Comparison of ENCODE assay signal across 28 cellular contexts in genomic region chr5:142398719-142399034, GRCh38.
"Had no signal": no experiment of that assay in that cellular context is flagged by ENCODE, and none has a peak within 500 bp of the region (broad histone marks: within the 10 kb centered on the region; RNA-seq: fewer than 3 reads in every experiment).

No MANE protein-coding gene starts in this region.

- H3K4me1 Mint-ChIP-seq: stimulated activated naive CD8-positive, alpha-beta T cell treated with anti-CD3 and anti-CD28 coated beads, Interleukin-15, amount 100 ng/mL, for 72 hours had no signal

- H3K36me3 ChIP-seq: esophagus squamous epithelium, ovary, suprapubic skin, transverse colon, upper lobe of right lung, uterus had no signal

- H3K4me3 Mint-ChIP-seq: effector memory CD8-positive, alpha-beta T cell; natural killer cell treated with Interleukin-12 subunit alpha and Interleukin-12 subunit beta and Interleukin-15 and Interleukin-18, amount 100 ng/mL, for 72 hours; stimulated activated naive CD8-positive, alpha-beta T cell treated with anti-CD3 and anti-CD28 coated beads, Interleukin-15, amount 100 ng/mL, for 72 hours had no signal

- H3K27me3 Mint-ChIP-seq: effector memory CD8-positive, alpha-beta T cell; stimulated activated naive CD8-positive, alpha-beta T cell treated with anti-CD3 and anti-CD28 coated beads, Interleukin-15, amount 100 ng/mL, for 72 hours had no signal

- H3K4me1 ChIP-seq: psoas muscle, suprapubic skin, upper lobe of right lung, uterus had no signal

- H3K4me3 ChIP-seq: esophagus squamous epithelium, ovary, psoas muscle, skin epidermis, suprapubic skin, transverse colon, upper lobe of right lung, uterus had no signal

- H3K27ac Mint-ChIP-seq: effector memory CD8-positive, alpha-beta T cell had no signal

- H3K27ac ChIP-seq: esophagus squamous epithelium, ovary, psoas muscle, skin epidermis, suprapubic skin, transverse colon, upper lobe of right lung, uterus had no signal

- H3K9me3 ChIP-seq: ovary, psoas muscle, suprapubic skin, upper lobe of right lung, uterus had no signal

- DNase-seq: caudate nucleus; cerebellar nuclear complex; cortex of kidney; effector memory CD8-positive, alpha-beta T cell; erythroblast; esophagus squamous epithelium; foreskin melanocyte; glutamatergic neuron; kidney; left cardiac atrium; mesenchymal stem cell; occipital lobe; ovary; posterior cingulate gyrus; psoas muscle; right cardiac atrium; stimulated activated CD4-positive, alpha-beta T cell treated with anti-CD3 and anti-CD28 coated beads, Interleukin-12 subunit alpha, Interleukin-12 subunit beta, amount 100 ng/mL, for 4 hours; stimulated activated CD4-positive, alpha-beta T cell treated with anti-CD3 and anti-CD28 coated beads, Interleukin-1b, Interleukin-23, amount 100 ng/mL, for 48 hours; stimulated activated CD4-positive, alpha-beta T cell treated with anti-CD3 and anti-CD28 coated beads, Interleukin-4, amount 100 ng/mL, for 1 hour; stimulated activated CD8-positive, alpha-beta memory T cell treated with anti-CD3 and anti-CD28 coated beads, Interleukin-4, amount 100 ng/mL, for 48 hours; stimulated activated naive CD4-positive, alpha-beta T cell; stimulated activated naive CD8-positive, alpha-beta T cell treated with anti-CD3 and anti-CD28 coated beads, Interleukin-15, amount 100 ng/mL, for 72 hours; transverse colon; upper lobe of right lung; uterus had no signal

- ATAC-seq: effector memory CD8-positive, alpha-beta T cell; left cardiac atrium; natural killer cell treated with Interleukin-12 subunit alpha and Interleukin-12 subunit beta and Interleukin-15 and Interleukin-18, amount 100 ng/mL, for 72 hours; psoas muscle; stimulated activated naive CD8-positive, alpha-beta T cell treated with anti-CD3 and anti-CD28 coated beads, Interleukin-15, amount 100 ng/mL, for 72 hours; upper lobe of right lung had no signal

- H3K27me3 ChIP-seq: esophagus squamous epithelium, ovary, suprapubic skin, transverse colon, upper lobe of right lung, uterus had no signal
